38 cellular contexts compared by ENCODE assay signal in genomic region chrX:125151146-125151545, GRCh38.
"Had no signal": no experiment of that assay in that cellular context is flagged by ENCODE, and none has a peak within 500 bp of the region (broad histone marks: within the 10 kb centered on the region; RNA-seq: fewer than 3 reads in every experiment).

No MANE protein-coding gene starts in this region.

- H3K27me3 Mint-ChIP-seq: activated naive CD4-positive, alpha-beta T cell treated with anti-CD3 and anti-CD28 coated beads, Interleukin-2, amount 10 ng/mL, durations not matched to agents 7 days and 5 days; activated naive CD4-positive, alpha-beta T cell treated with anti-CD3 and anti-CD28 coated beads, Interleukin-2, amount 50 U/mL, for 24 hours; activated naive CD8-positive, alpha-beta T cell; activated naive CD8-positive, alpha-beta T cell treated with anti-CD3 and anti-CD28 coated beads for 36 hours; activated naive CD8-positive, alpha-beta T cell treated with anti-CD3 and anti-CD28 coated beads, Interleukin-2, amount 10 ng/mL, durations not matched to agents 7 days and 5 days; brain; central memory CD8-positive, alpha-beta T cell had no signal

- H3K4me3 ChIP-seq: adrenal gland, ascending aorta, body of pancreas, breast epithelium, cardiac muscle cell had no signal

- H3K36me3 ChIP-seq: adrenal gland, ascending aorta, brain microvascular endothelial cell, breast epithelium, cardiac muscle cell had no signal

- H3K9me3 Mint-ChIP-seq: activated naive CD4-positive, alpha-beta T cell treated with anti-CD3 and anti-CD28 coated beads for 36 hours; activated naive CD4-positive, alpha-beta T cell treated with anti-CD3 and anti-CD28 coated beads, Interleukin-2, amount 10 ng/mL, durations not matched to agents 7 days and 5 days; activated naive CD4-positive, alpha-beta T cell treated with anti-CD3 and anti-CD28 coated beads, Interleukin-2, amount 50 U/mL, for 24 hours; activated naive CD4-positive, alpha-beta T cell treated with anti-CD3 and anti-CD28 coated beads, Interleukin-2, amount 50 U/mL, for 72 hours; activated naive CD8-positive, alpha-beta T cell treated with anti-CD3 and anti-CD28 coated beads for 36 hours; activated naive CD8-positive, alpha-beta T cell treated with anti-CD3 and anti-CD28 coated beads, Interleukin-2, amount 10 ng/mL, durations not matched to agents 7 days and 5 days; activated naive CD8-positive, alpha-beta T cell treated with anti-CD3 and anti-CD28 coated beads, Interleukin-2, amount 50 U/mL, for 24 hours; activated T-cell treated with anti-CD3 and anti-CD28 coated beads, Interleukin-2, amount 50 U/mL, for 24 hours; activated T-cell treated with anti-CD3 and anti-CD28 coated beads, Interleukin-2, amount 50 U/mL, for 4 hours; activated T-cell treated with anti-CD3 and anti-CD28 coated beads, Interleukin-2, amount 50 U/mL, for 72 hours; activated T-helper 1 cell treated with anti-CD3 and anti-CD28 coated beads, Interleukin-12 subunit alpha, Interleukin-12 subunit beta, Interleukin-2, Interleukin-4 antibody, amounts not matched to agents 30 ng/mL and 10 ng/mL and 1 ng/mL, durations not matched to agents 14 hours and 24 hours and 36 hours; activated T-helper 17 cell treated with anti-CD3 and anti-CD28 coated beads, Interleukin-2, amount 50 U/mL, for 72 hours; activated T-helper 2 cell treated with anti-CD3 and anti-CD28 coated beads, Interferon-gamma antibody, Interleukin-2, Interleukin-4, amounts not matched to agents 10 μg/mL and 5 μg/mL and 100 μg/mL, durations not matched to agents 14 hours and 24 hours and 36 hours; brain; central memory CD8-positive, alpha-beta T cell had no signal

- H3K27ac ChIP-seq: adrenal gland, ascending aorta, body of pancreas, brain microvascular endothelial cell, breast epithelium, cardiac muscle cell had no signal

- H3K4me3 Mint-ChIP-seq: activated naive CD4-positive, alpha-beta T cell treated with anti-CD3 and anti-CD28 coated beads for 36 hours; activated naive CD4-positive, alpha-beta T cell treated with anti-CD3 and anti-CD28 coated beads, Interleukin-2, amount 10 ng/mL, durations not matched to agents 7 days and 5 days; activated naive CD4-positive, alpha-beta T cell treated with anti-CD3 and anti-CD28 coated beads, Interleukin-2, amount 50 U/mL, for 24 hours; activated naive CD8-positive, alpha-beta T cell; activated naive CD8-positive, alpha-beta T cell treated with anti-CD3 and anti-CD28 coated beads for 36 hours; activated naive CD8-positive, alpha-beta T cell treated with anti-CD3 and anti-CD28 coated beads, Interleukin-2, amount 10 ng/mL, durations not matched to agents 7 days and 5 days; activated naive CD8-positive, alpha-beta T cell treated with anti-CD3 and anti-CD28 coated beads, Interleukin-2, amount 50 U/mL, for 24 hours; activated T-cell treated with anti-CD3 and anti-CD28 coated beads, Interleukin-2, amount 50 U/mL, for 24 hours; activated T-cell treated with anti-CD3 and anti-CD28 coated beads, Interleukin-2, amount 50 U/mL, for 4 hours; activated T-cell treated with anti-CD3 and anti-CD28 coated beads, Interleukin-2, amount 50 U/mL, for 72 hours; activated T-helper 1 cell treated with anti-CD3 and anti-CD28 coated beads, Interleukin-12 subunit alpha, Interleukin-12 subunit beta, Interleukin-2, Interleukin-4 antibody, amounts not matched to agents 30 ng/mL and 10 ng/mL and 1 ng/mL, durations not matched to agents 14 hours and 24 hours and 36 hours; activated T-helper 17 cell treated with anti-CD3 and anti-CD28 coated beads, Interleukin-2, amount 50 U/mL, for 72 hours; brain; central memory CD8-positive, alpha-beta T cell had no signal

- H3K27me3 ChIP-seq: adrenal gland, ascending aorta, body of pancreas, brain microvascular endothelial cell, cardiac muscle cell had no signal

- H3K27ac Mint-ChIP-seq: activated naive CD4-positive, alpha-beta T cell treated with anti-CD3 and anti-CD28 coated beads for 36 hours; activated naive CD4-positive, alpha-beta T cell treated with anti-CD3 and anti-CD28 coated beads, Interleukin-2, amount 10 ng/mL, durations not matched to agents 7 days and 5 days; activated naive CD4-positive, alpha-beta T cell treated with anti-CD3 and anti-CD28 coated beads, Interleukin-2, amount 50 U/mL, for 24 hours; activated naive CD4-positive, alpha-beta T cell treated with anti-CD3 and anti-CD28 coated beads, Interleukin-2, amount 50 U/mL, for 72 hours; activated naive CD8-positive, alpha-beta T cell; activated naive CD8-positive, alpha-beta T cell treated with anti-CD3 and anti-CD28 coated beads for 36 hours; activated naive CD8-positive, alpha-beta T cell treated with anti-CD3 and anti-CD28 coated beads, Interleukin-2, amount 10 ng/mL, durations not matched to agents 7 days and 5 days; activated naive CD8-positive, alpha-beta T cell treated with anti-CD3 and anti-CD28 coated beads, Interleukin-2, amount 50 U/mL, for 24 hours; activated T-cell treated with anti-CD3 and anti-CD28 coated beads, Interleukin-2, amount 50 U/mL, for 24 hours; activated T-cell treated with anti-CD3 and anti-CD28 coated beads, Interleukin-2, amount 50 U/mL, for 72 hours; activated T-helper 1 cell treated with anti-CD3 and anti-CD28 coated beads, Interleukin-12 subunit alpha, Interleukin-12 subunit beta, Interleukin-2, Interleukin-4 antibody, amounts not matched to agents 30 ng/mL and 10 ng/mL and 1 ng/mL, durations not matched to agents 14 hours and 24 hours and 36 hours; activated T-helper 17 cell treated with anti-CD3 and anti-CD28 coated beads, Interleukin-2, amount 50 U/mL, for 72 hours; activated T-helper 2 cell treated with anti-CD3 and anti-CD28 coated beads, Interferon-gamma antibody, Interleukin-2, Interleukin-4, amounts not matched to agents 10 μg/mL and 5 μg/mL and 100 μg/mL, durations not matched to agents 14 hours and 24 hours and 36 hours; brain had no signal

- DNase-seq: activated effector memory CD4-positive, alpha-beta T cell treated with anti-CD3 and anti-CD28 coated beads, Interleukin-2, amount 50 U/mL, for 16 hours; activated effector memory CD4-positive, alpha-beta T cell treated with Interleukin-2 at 50 U/mL for 16 hours; activated gamma-delta T cell; activated gamma-delta T cell treated with Interleukin-2 at 50 U/mL for 16 hours; activated naive CD4-positive, alpha-beta T cell; activated naive CD4-positive, alpha-beta T cell treated with anti-CD3 and anti-CD28 coated beads for 36 hours; activated naive CD4-positive, alpha-beta T cell treated with anti-CD3 and anti-CD28 coated beads, Interleukin-2, amount 10 ng/mL, durations not matched to agents 7 days and 5 days; activated naive CD4-positive, alpha-beta T cell treated with anti-CD3 and anti-CD28 coated beads, Interleukin-2, amount 50 U/mL, for 16 hours; activated naive CD4-positive, alpha-beta T cell treated with Interleukin-2 at 50 U/mL for 16 hours; activated naive CD8-positive, alpha-beta T cell treated with anti-CD3 and anti-CD28 coated beads for 36 hours; activated naive CD8-positive, alpha-beta T cell treated with anti-CD3 and anti-CD28 coated beads, Interleukin-2, amount 10 ng/mL, durations not matched to agents 7 days and 5 days; activated naive CD8-positive, alpha-beta T cell treated with anti-CD3 and anti-CD28 coated beads, Interleukin-2, amount 50 U/mL, for 24 hours; activated T-cell treated with anti-CD3 and anti-CD28 coated beads, Interleukin-2, amount 50 U/mL, for 24 hours; activated T-cell treated with anti-CD3 and anti-CD28 coated beads, Interleukin-2, amount 50 U/mL, for 4 hours; activated T-cell treated with anti-CD3 and anti-CD28 coated beads, Interleukin-2, amount 50 U/mL, for 48 hours; activated T-cell treated with anti-CD3 and anti-CD28 coated beads, Interleukin-2, amount 50 U/mL, for 72 hours; adrenal gland; amniotic stem cell; amygdala; anterior cingulate cortex; aorta; body of pancreas; brain microvascular endothelial cell; caudate nucleus; central memory CD4-positive, alpha-beta T cell; cerebellar nuclear complex had no signal

- H3K4me1 Mint-ChIP-seq: activated naive CD4-positive, alpha-beta T cell treated with anti-CD3 and anti-CD28 coated beads, Interleukin-2, amount 10 ng/mL, durations not matched to agents 7 days and 5 days; activated naive CD4-positive, alpha-beta T cell treated with anti-CD3 and anti-CD28 coated beads, Interleukin-2, amount 50 U/mL, for 24 hours; activated naive CD8-positive, alpha-beta T cell treated with anti-CD3 and anti-CD28 coated beads for 36 hours; activated naive CD8-positive, alpha-beta T cell treated with anti-CD3 and anti-CD28 coated beads, Interleukin-2, amount 10 ng/mL, durations not matched to agents 7 days and 5 days; activated naive CD8-positive, alpha-beta T cell treated with anti-CD3 and anti-CD28 coated beads, Interleukin-2, amount 50 U/mL, for 24 hours; activated T-helper 17 cell treated with anti-CD3 and anti-CD28 coated beads, Interleukin-2, amount 50 U/mL, for 72 hours; brain; central memory CD8-positive, alpha-beta T cell had no signal

- FAIRE-seq: bronchial epithelial cell had no signal

- H3K4me1 ChIP-seq: adrenal gland, ascending aorta, body of pancreas, breast epithelium had no signal

- H3K9me3 ChIP-seq: adrenal gland, ascending aorta, body of pancreas, breast epithelium had no signal

- ATAC-seq: activated naive CD4-positive, alpha-beta T cell treated with anti-CD3 and anti-CD28 coated beads, Interleukin-2, amount 50 U/mL, for 72 hours; activated naive CD8-positive, alpha-beta T cell treated with anti-CD3 and anti-CD28 coated beads, Interleukin-2, amount 50 U/mL, for 24 hours; activated T-cell treated with anti-CD3 and anti-CD28 coated beads, Interleukin-2, amount 50 U/mL, for 4 hours; activated T-cell treated with anti-CD3 and anti-CD28 coated beads, Interleukin-2, amount 50 U/mL, for 72 hours; activated T-helper 17 cell treated with anti-CD3 and anti-CD28 coated beads, Interleukin-2, amount 50 U/mL, for 72 hours; body of pancreas had no signal

- H3K36me3 Mint-ChIP-seq: activated naive CD4-positive, alpha-beta T cell treated with anti-CD3 and anti-CD28 coated beads, Interleukin-2, amount 10 ng/mL, durations not matched to agents 7 days and 5 days; activated naive CD4-positive, alpha-beta T cell treated with anti-CD3 and anti-CD28 coated beads, Interleukin-2, amount 50 U/mL, for 24 hours; activated naive CD4-positive, alpha-beta T cell treated with anti-CD3 and anti-CD28 coated beads, Interleukin-2, amount 50 U/mL, for 72 hours; activated naive CD8-positive, alpha-beta T cell; activated naive CD8-positive, alpha-beta T cell treated with anti-CD3 and anti-CD28 coated beads for 36 hours; activated naive CD8-positive, alpha-beta T cell treated with anti-CD3 and anti-CD28 coated beads, Interleukin-2, amount 10 ng/mL, durations not matched to agents 7 days and 5 days had no signal
